Comparison of ENCODE assay signal across 9 cellular contexts in the genomic region with DNA sequence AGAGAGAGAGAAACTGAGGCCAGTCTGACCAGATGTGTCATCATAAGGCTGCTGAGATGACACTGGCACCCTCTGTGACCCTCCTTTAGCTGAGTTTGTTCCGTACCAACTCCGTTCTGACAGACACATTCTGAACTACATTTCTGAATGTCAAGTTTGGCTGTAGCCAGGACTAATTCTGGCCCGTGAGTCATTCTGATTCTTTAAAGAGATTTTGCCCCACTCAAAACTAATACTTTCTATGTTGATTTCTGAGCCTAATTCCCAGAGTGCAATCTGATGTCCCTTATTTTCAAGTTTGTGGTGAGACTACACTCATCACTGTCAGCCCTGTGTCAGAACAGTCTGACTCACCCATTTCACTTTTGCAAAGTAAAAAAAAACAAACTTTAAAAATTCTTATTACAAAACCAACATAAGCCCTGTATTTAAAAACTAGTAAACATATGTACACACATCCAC.
A peak's percentile ranks its signal among the peaks of the same experiment; 100 is the strongest.
DNase-seq lines count a peak whose midpoint lies in the region; ATAC-seq, FAIRE-seq and TF ChIP-seq lines count a peak whose summit lies in the region.
"Had no signal": no experiment of that assay in that cellular context is flagged by ENCODE, and none has a peak within 500 bp of the region (broad histone marks: within the 10 kb centered on the region; RNA-seq: fewer than 3 reads in every experiment).

No MANE protein-coding gene starts in this region.

- H3K9me3 ChIP-seq in mesodermal cell (ENCODE audit: control insufficient read depth, low read length): peaks cover 6% of the 10 kb centered on the region

- no peak overlapping the region for H3K4me3 ChIP-seq in mesodermal cell (ENCODE audit: extremely low read depth, insufficient read depth, low read length, poor library complexity, severe bottlenecking)

- intact Hi-C loops in left colon (cut with DNase I, micrococcal nuclease): no loop called here

- FAIRE-seq in RCC 7860 (lab: Jason Lieb, UNC) (peak; percentile 89), GM12892 (lab: Jason Lieb, UNC) (no peak)
- FAIRE-seq: islet of Langerhans had no signal

- H3K27ac ChIP-seq in mesodermal cell (ENCODE audit: low read depth, low read length, severe bottlenecking): peak overlapping the region; percentile 75

- H3K4me1 ChIP-seq in mesodermal cell (ENCODE audit: control insufficient read depth, insufficient read depth, low read length, poor library complexity, severe bottlenecking): peaks cover 10% of the 10 kb centered on the region

- ATAC-seq in GM18867 (IDR thresholded peaks at IDR 0.05; ENCODE audit: unreplicated experiment): peak; percentile 85
- peak; percentile 85 for ATAC-seq in HG02759 (IDR thresholded peaks at IDR 0.05; ENCODE audit: unreplicated experiment)
- ATAC-seq in left colon: no peak

- no peak for TF ChIP-seq POLR2A in GM12892 (IDR thresholded peaks at IDR 0.05; ENCODE audit: low read depth, low read length)

- DNase-seq in RCC 7860 (ENCODE audit: low spot score): peak; percentile 76
- DNase-seq in stimulated activated CD4-positive, alpha-beta T cell treated with anti-CD3 and anti-CD28 coated beads, Interleukin-4, amount 100 ng/mL, for 4 hours: no peak
- no peak for DNase-seq in NCI-H2171 treated with DMSO at 0.1 percent for 48 hours (lab: John Stamatoyannopoulos, UW)
- DNase-seq in GM12892 (ENCODE audit: insufficient read length): no peak
- no peak for DNase-seq in left colon

- H3K36me3 ChIP-seq in mesodermal cell (ENCODE audit: control insufficient read depth, insufficient read depth, low read length): no peaks in the 10 kb centered on the region

- WGBS in mesodermal cell (ENCODE audit: insufficient coverage in 2 of 2), 2 experiments: 92 to 100% methylated on average over 3 of the region's 3 CpGs
